Comparison of ENCODE assay signal across 12 cellular contexts in genomic region chr11:71604798-71605488, GRCh38. TPM values are rescaled to one million over a fixed set of nuclear protein-coding genes. Genes with fewer than 3 reads are reported as not detected.
DNase-seq lines count a peak whose midpoint lies in the region; TF ChIP-seq lines count a peak whose summit lies in the region.
"Not testable (repeated sequence)": the region's sequence is repeated elsewhere in the genome, so short reads cannot be mapped to it uniquely, and the experiment has no call there.
"Had no signal": no experiment of that assay in that cellular context is flagged by ENCODE, and none has a peak within 500 bp of the region (broad histone marks: within the 10 kb centered on the region; RNA-seq: fewer than 3 reads in every experiment).

No MANE protein-coding gene starts in this region.

- not testable (repeated sequence) for H3K4me1 Mint-ChIP-seq in activated naive CD8-positive, alpha-beta T cell treated with anti-CD3 and anti-CD28 coated beads for 36 hours; mesothelial cell of epicardium

- peaks cover 39% of the 10 kb centered on the region for H3K27me3 Mint-ChIP-seq in activated naive CD8-positive, alpha-beta T cell treated with anti-CD3 and anti-CD28 coated beads for 36 hours
- peaks cover 81% of the 10 kb centered on the region for H3K27me3 Mint-ChIP-seq in mesothelial cell of epicardium (ENCODE audit: low read depth)

- peak overlapping the region; percentile 55; the same call in 1 of the 2 replicates for H3K4me2 ChIP-seq in MM.1S (ENCODE audit: low read depth, low read length)

- H3F3A ChIP-seq in MM.1S (ENCODE audit: insufficient read depth, low read length), result not testable (repeated sequence)

- H3K36me3 ChIP-seq in MM.1S (replicated peaks; ENCODE audit: insufficient read depth, low read length); WERI-Rb-1: not testable (repeated sequence)

- H3K9me3 Mint-ChIP-seq in activated naive CD8-positive, alpha-beta T cell treated with anti-CD3 and anti-CD28 coated beads for 36 hours; mesothelial cell of epicardium: not testable (repeated sequence)

- H3K9me3 ChIP-seq in MM.1S (replicated peaks; ENCODE audit: insufficient read depth, low read length); WERI-Rb-1 (ENCODE audit: severe bottlenecking): not testable (repeated sequence)

- peak overlapping the region; percentile 72; the same call in 1 of the 2 replicates for H3K27ac ChIP-seq in MM.1S (ENCODE audit: low read length)
- H3K27ac ChIP-seq in WERI-Rb-1, result not testable (repeated sequence)

- not testable (repeated sequence) for H3K4me3 Mint-ChIP-seq in activated naive CD8-positive, alpha-beta T cell treated with anti-CD3 and anti-CD28 coated beads for 36 hours; mesothelial cell of epicardium

- TF ChIP-seq CTCF in GM12864 (IDR thresholded peaks at IDR 0.05; ENCODE audit: low read depth, low read length, missing control alignments) (peak; percentile 33), MM.1S (IDR thresholded peaks at IDR 0.05; ENCODE audit: low read length) (peak; percentile 32; the same call in 1 of the 2 replicates), WERI-Rb-1 (IDR thresholded peaks at IDR 0.05; ENCODE audit: low read depth, low read length) (peak; percentile 22; the same call in 1 of the 2 replicates), epithelial cell of esophagus (IDR thresholded peaks at IDR 0.05; ENCODE audit: insufficient read depth, low read depth, low read length, missing control alignments) (peak; percentile 29), mesothelial cell of epicardium (IDR thresholded peaks at IDR 0.05; ENCODE audit: unreplicated experiment) (peak; percentile 74)

- not testable (repeated sequence) for H3K79me2 ChIP-seq in MM.1S (ENCODE audit: low read length)

- H2AFZ ChIP-seq in MM.1S (ENCODE audit: low read length), result peak overlapping the region; percentile 45; the same call in 1 of the 2 replicates

- not testable (repeated sequence) for H3K4me3 ChIP-seq in GM12864 (ENCODE audit: low read depth, low read length); MM.1S (ENCODE audit: low read length); WERI-Rb-1 (ENCODE audit: low read depth, low read length); epithelial cell of esophagus (ENCODE audit: low read length)

- H3K9me2 ChIP-seq in MM.1S (replicated peaks; ENCODE audit: insufficient read depth, low read length), result not testable (repeated sequence)

- DNase-seq in GM12864 (ENCODE audit: low read depth); epithelial cell of esophagus (ENCODE audit: low read depth); mesothelial cell of epicardium (ENCODE audit: low spot score in 2 of 2, unreplicated experiment in 2 of 2): not testable (repeated sequence)
- DNase-seq in MM.1S (peak; percentile 54), WERI-Rb-1 (peak; percentile 40)
- DNase-seq in activated naive CD8-positive, alpha-beta T cell treated with anti-CD3 and anti-CD28 coated beads for 36 hours, result peak; percentile 25
- DNase-seq in stimulated activated CD4-positive, alpha-beta T cell treated with anti-CD3 and anti-CD28 coated beads, Interleukin-1b, Interleukin-23, amount 100 ng/mL, for 48 hours, result peak; percentile 39

- H3K27ac Mint-ChIP-seq in activated naive CD8-positive, alpha-beta T cell treated with anti-CD3 and anti-CD28 coated beads for 36 hours; mesothelial cell of epicardium: not testable (repeated sequence)

- not testable (repeated sequence) for H3K27me3 ChIP-seq in MM.1S (replicated peaks; ENCODE audit: insufficient read depth, low read length); WERI-Rb-1 (ENCODE audit: insufficient read depth, low read depth, severe bottlenecking)

- not testable (repeated sequence) for H3K36me3 Mint-ChIP-seq in activated naive CD8-positive, alpha-beta T cell treated with anti-CD3 and anti-CD28 coated beads for 36 hours; mesothelial cell of epicardium

- peak overlapping the region; percentile 45 for H3K9ac ChIP-seq in MM.1S (ENCODE audit: low read length)

- not testable (repeated sequence) for H4K20me1 ChIP-seq in MM.1S (ENCODE audit: insufficient read depth, low read length)

- not testable (repeated sequence) for H3K4me1 ChIP-seq in MM.1S (ENCODE audit: low read length)

RNA-seq across cellular contexts. Expression of gene KRTAP5-11, which starts 22.3 kb away (rescaled TPM):
- total RNA-seq in activated naive CD8-positive, alpha-beta T cell treated with anti-CD3 and anti-CD28 coated beads for 36 hours, result not detected
- total RNA-seq in mesothelial cell of epicardium, result 0.44 TPM in 1 of 3 replicates, not detected in the others
- total RNA-seq: activated B cell treated with CpG ODN at 0.5 μM for 24 hours, dermis blood vessel endothelial cell, LHCN-M2, lung, skeletal muscle tissue had no signal

RNA-seq across cellular contexts. Expression of gene KRTAP5-10, which starts 39.6 kb away (rescaled TPM):
- not detected for total RNA-seq in activated naive CD8-positive, alpha-beta T cell treated with anti-CD3 and anti-CD28 coated beads for 36 hours
- total RNA-seq in mesothelial cell of epicardium, result 0.22 to 0.32 TPM (median 0.31 TPM) in 3 replicates
- total RNA-seq: dermis blood vessel endothelial cell, LHCN-M2, lung, skeletal muscle tissue had no signal

RNA-seq across cellular contexts. Expression of gene KRTAP5-9, which starts 56.7 kb away (rescaled TPM):
- not detected for total RNA-seq in activated naive CD8-positive, alpha-beta T cell treated with anti-CD3 and anti-CD28 coated beads for 36 hours
- 0.52 to 0.65 TPM (median 0.62 TPM) in 3 replicates for total RNA-seq in mesothelial cell of epicardium
- total RNA-seq: dermis blood vessel endothelial cell, LHCN-M2, skeletal muscle tissue had no signal

Comparison
In these comparisons a context has a peak if more than half of its experiments do, and no peak if none do; other contexts are left out.
1. CTCF ChIP-seq: peak in every context shown above with its lines; median percentile 74 in mesothelial cell of epicardium; 33 in GM12864; 32 in MM.1S; 29 in epithelial cell of esophagus; 22 in WERI-Rb-1.